1 cellular context compared by ENCODE assay signal in the genomic region with DNA sequence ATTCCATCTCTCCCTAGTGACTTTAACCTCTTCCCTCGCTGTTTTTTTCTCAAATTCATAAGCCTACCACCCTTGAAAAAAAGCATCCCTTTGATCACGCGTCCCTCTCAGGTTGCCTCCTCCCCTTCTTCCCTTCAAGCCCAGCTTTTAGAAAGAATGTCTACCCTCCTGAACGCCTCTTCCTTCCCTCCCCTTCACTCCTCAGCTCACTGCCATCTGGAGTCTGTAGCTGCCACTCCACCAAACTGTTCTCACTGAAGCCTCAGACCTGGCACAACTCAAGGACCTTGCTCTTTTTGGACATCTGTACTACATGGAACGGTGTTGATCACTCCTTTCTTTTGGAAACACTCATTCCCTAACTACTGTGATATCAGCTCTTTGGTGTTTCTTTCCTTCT.
TF ChIP-seq lines count a peak whose summit lies in the region.

No MANE protein-coding gene starts in this region.

TF ChIP-seq in GM23338, 12 proteins besides CTCF, POLR2A, EP300 and RAD21 (continued from another document):
- TF ChIP-seq, protein P1, sequence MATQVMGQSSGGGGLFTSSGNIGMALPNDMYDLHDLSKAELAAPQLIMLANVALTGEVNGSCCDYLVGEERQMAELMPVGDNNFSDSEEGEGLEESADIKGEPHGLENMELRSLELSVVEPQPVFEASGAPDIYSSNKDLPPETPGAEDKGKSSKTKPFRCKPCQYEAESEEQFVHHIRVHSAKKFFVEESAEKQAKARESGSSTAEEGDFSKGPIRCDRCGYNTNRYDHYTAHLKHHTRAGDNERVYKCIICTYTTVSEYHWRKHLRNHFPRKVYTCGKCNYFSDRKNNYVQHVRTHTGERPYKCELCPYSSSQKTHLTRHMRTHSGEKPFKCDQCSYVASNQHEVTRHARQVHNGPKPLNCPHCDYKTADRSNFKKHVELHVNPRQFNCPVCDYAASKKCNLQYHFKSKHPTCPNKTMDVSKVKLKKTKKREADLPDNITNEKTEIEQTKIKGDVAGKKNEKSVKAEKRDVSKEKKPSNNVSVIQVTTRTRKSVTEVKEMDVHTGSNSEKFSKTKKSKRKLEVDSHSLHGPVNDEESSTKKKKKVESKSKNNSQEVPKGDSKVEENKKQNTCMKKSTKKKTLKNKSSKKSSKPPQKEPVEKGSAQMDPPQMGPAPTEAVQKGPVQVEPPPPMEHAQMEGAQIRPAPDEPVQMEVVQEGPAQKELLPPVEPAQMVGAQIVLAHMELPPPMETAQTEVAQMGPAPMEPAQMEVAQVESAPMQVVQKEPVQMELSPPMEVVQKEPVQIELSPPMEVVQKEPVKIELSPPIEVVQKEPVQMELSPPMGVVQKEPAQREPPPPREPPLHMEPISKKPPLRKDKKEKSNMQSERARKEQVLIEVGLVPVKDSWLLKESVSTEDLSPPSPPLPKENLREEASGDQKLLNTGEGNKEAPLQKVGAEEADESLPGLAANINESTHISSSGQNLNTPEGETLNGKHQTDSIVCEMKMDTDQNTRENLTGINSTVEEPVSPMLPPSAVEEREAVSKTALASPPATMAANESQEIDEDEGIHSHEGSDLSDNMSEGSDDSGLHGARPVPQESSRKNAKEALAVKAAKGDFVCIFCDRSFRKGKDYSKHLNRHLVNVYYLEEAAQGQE (IDR thresholded peaks at IDR 0.05; ENCODE audit: unreplicated experiment), result no peak
- TF ChIP-seq STAT1 (IDR thresholded peaks at IDR 0.05; ENCODE audit: unreplicated experiment) (no peak), EZH2phosphoT487 (IDR thresholded peaks at IDR 0.05; ENCODE audit: unreplicated experiment) (no peak), EZH2 (IDR thresholded peaks at IDR 0.05; ENCODE audit: low read depth, unreplicated experiment) (no peak), ZNF331 (CRISPR knock-in tag; IDR thresholded peaks at IDR 0.05; ENCODE audit: low read depth) (no peak), JUNB (IDR thresholded peaks at IDR 0.05; ENCODE audit: unreplicated experiment) (no peak)
- TF ChIP-seq, protein P2, sequence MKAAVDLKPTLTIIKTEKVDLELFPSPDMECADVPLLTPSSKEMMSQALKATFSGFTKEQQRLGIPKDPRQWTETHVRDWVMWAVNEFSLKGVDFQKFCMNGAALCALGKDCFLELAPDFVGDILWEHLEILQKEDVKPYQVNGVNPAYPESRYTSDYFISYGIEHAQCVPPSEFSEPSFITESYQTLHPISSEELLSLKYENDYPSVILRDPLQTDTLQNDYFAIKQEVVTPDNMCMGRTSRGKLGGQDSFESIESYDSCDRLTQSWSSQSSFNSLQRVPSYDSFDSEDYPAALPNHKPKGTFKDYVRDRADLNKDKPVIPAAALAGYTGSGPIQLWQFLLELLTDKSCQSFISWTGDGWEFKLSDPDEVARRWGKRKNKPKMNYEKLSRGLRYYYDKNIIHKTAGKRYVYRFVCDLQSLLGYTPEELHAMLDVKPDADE (IDR thresholded peaks at IDR 0.05), result no peak
